18 cellular contexts compared by ENCODE assay signal in genomic region chr22:30150212-30150611, GRCh38.
"Had no signal": no experiment of that assay in that cellular context is flagged by ENCODE, and none has a peak within 500 bp of the region (broad histone marks: within the 10 kb centered on the region; RNA-seq: fewer than 3 reads in every experiment).

No MANE protein-coding gene starts in this region.

- H3K4me1 Mint-ChIP-seq: activated T-helper 17 cell treated with anti-CD3 and anti-CD28 coated beads, Interleukin-2, amount 50 U/mL, for 72 hours; neural progenitor cell; WTC11 had no signal

- H3K9me3 Mint-ChIP-seq: activated T-helper 17 cell treated with anti-CD3 and anti-CD28 coated beads, Interleukin-2, amount 50 U/mL, for 72 hours; dendritic cell treated with granulocyte-macrophage colony-stimulating factor and Interleukin-4, amounts not matched to agents 40 ng/mL and 50 ng/mL, for 4 days had no signal

- FAIRE-seq: kidney had no signal

- H3K4me3 Mint-ChIP-seq: activated naive CD8-positive, alpha-beta T cell; activated T-helper 17 cell treated with anti-CD3 and anti-CD28 coated beads, Interleukin-2, amount 50 U/mL, for 72 hours; dendritic cell treated with granulocyte-macrophage colony-stimulating factor and Interleukin-4, amounts not matched to agents 40 ng/mL and 50 ng/mL, for 4 days; naive thymus-derived CD4-positive, alpha-beta T cell; neural progenitor cell; stimulated activated naive CD8-positive, alpha-beta T cell treated with anti-CD3 and anti-CD28 coated beads, Interleukin-15, amount 100 ng/mL, for 72 hours; WTC11 had no signal

- H3K36me3 Mint-ChIP-seq: neural progenitor cell, WTC11 had no signal

- H3K27ac Mint-ChIP-seq: activated naive CD8-positive, alpha-beta T cell; activated T-helper 17 cell treated with anti-CD3 and anti-CD28 coated beads, Interleukin-2, amount 50 U/mL, for 72 hours; dendritic cell treated with granulocyte-macrophage colony-stimulating factor and Interleukin-4, amounts not matched to agents 40 ng/mL and 50 ng/mL, for 4 days; naive thymus-derived CD4-positive, alpha-beta T cell; neural progenitor cell; stimulated activated naive CD8-positive, alpha-beta T cell treated with anti-CD3 and anti-CD28 coated beads, Interleukin-15, amount 100 ng/mL, for 72 hours; WTC11 had no signal

- ATAC-seq: activated T-helper 17 cell treated with anti-CD3 and anti-CD28 coated beads, Interleukin-2, amount 50 U/mL, for 72 hours; left lobe of liver; lower lobe of right lung; naive thymus-derived CD4-positive, alpha-beta T cell; stimulated activated naive CD8-positive, alpha-beta T cell treated with anti-CD3 and anti-CD28 coated beads, Interleukin-15, amount 100 ng/mL, for 72 hours; WTC11 had no signal

- DNase-seq: activated naive CD4-positive, alpha-beta T cell; activated T-cell treated with anti-CD3 and anti-CD28 coated beads, Interleukin-2, amount 50 U/mL, for 1 hour; adrenal gland; brain microvascular endothelial cell; caudate nucleus; effector CD8-positive, alpha-beta T cell; foreskin melanocyte; kidney; lower lobe of right lung; naive thymus-derived CD4-positive, alpha-beta T cell; stimulated activated CD4-positive, alpha-beta T cell treated with anti-CD3 and anti-CD28 coated beads, Interleukin-4, amount 100 ng/mL, for 24 hours; stimulated activated naive CD8-positive, alpha-beta T cell treated with anti-CD3 and anti-CD28 coated beads, Interleukin-15, amount 100 ng/mL, for 72 hours had no signal

- H3K27me3 Mint-ChIP-seq: activated naive CD8-positive, alpha-beta T cell; activated T-helper 17 cell treated with anti-CD3 and anti-CD28 coated beads, Interleukin-2, amount 50 U/mL, for 72 hours; stimulated activated naive CD8-positive, alpha-beta T cell treated with anti-CD3 and anti-CD28 coated beads, Interleukin-15, amount 100 ng/mL, for 72 hours had no signal
